ENCODE assay signal across 15 cellular contexts in genomic region chr18:44321868-44322590, GRCh38.
DNase-seq lines count a peak whose midpoint lies in the region; ATAC-seq and TF ChIP-seq lines count a peak whose summit lies in the region.
"Had no signal": no experiment of that assay in that cellular context is flagged by ENCODE, and none has a peak within 500 bp of the region (broad histone marks: within the 10 kb centered on the region; RNA-seq: fewer than 3 reads in every experiment).

No MANE protein-coding gene starts in this region.

- no peaks in the 10 kb centered on the region for H3K9me3 Mint-ChIP-seq in activated T-cell treated with anti-CD3 and anti-CD28 coated beads, Interleukin-2, amount 50 U/mL, for 4 hours
- H3K9me3 Mint-ChIP-seq: H9 had no signal

- intact Hi-C loops in PC-3 (cut with micrococcal nuclease), result loop anchor here (10.0 kb wide), 1 partner anchor 127 kb away; no protein-coding TSS in a partner anchor

- H3F3A ChIP-seq in PC-3 (ENCODE audit: low read length, unreplicated experiment), result no peaks in the 10 kb centered on the region

- H3K4me2 ChIP-seq in PC-3 (ENCODE audit: low read length) (no peak overlapping the region), osteoblast (ENCODE audit: insufficient read depth, low read length) (no peak overlapping the region)
- H3K4me2 ChIP-seq: BLaER1 had no signal

- no peaks in the 10 kb centered on the region for H3K9me2 ChIP-seq in PC-3 (replicated peaks; ENCODE audit: low read length)

- no peaks in the 10 kb centered on the region for H3K9me3 ChIP-seq in PC-3 (ENCODE audit: low read length)
- no peaks in the 10 kb centered on the region for H3K9me3 ChIP-seq in osteoblast (ENCODE audit: low read depth, low read length)
- H3K9me3 ChIP-seq: BLaER1 had no signal

- DNase-seq in EH (ENCODE audit: low read depth) (peak; percentile 19), PC-3 (no peak), fibroblast of villous mesenchyme (ENCODE audit: low read depth) (peak; percentile 15), osteoblast (ENCODE audit: insufficient read length, low spot score, missing footprints) (peak; percentile 5)
- DNase-seq in activated T-cell treated with anti-CD3 and anti-CD28 coated beads, Interleukin-2, amount 50 U/mL, for 4 hours, result no peak
- DNase-seq in stimulated activated naive CD4-positive, alpha-beta T cell (lab: John Stamatoyannopoulos, UW), result no peak
- DNase-seq in activated effector memory CD4-positive, alpha-beta T cell treated with Interleukin-2 at 50 U/mL for 16 hours, result no peak
- DNase-seq: 8988T; CD4-positive, alpha-beta memory T cell; DMS153; DMS79; GF-D8; H9 had no signal

- no peak overlapping the region for H3K4me3 Mint-ChIP-seq in activated T-cell treated with anti-CD3 and anti-CD28 coated beads, Interleukin-2, amount 50 U/mL, for 4 hours
- H3K4me3 Mint-ChIP-seq: CD14-positive monocyte; CD4-positive, alpha-beta memory T cell; H9 had no signal

- no peak overlapping the region for H2AFZ ChIP-seq in PC-3 (ENCODE audit: low read length)
- H2AFZ ChIP-seq in osteoblast (ENCODE audit: low read length), result no peak overlapping the region

- no peaks in the 10 kb centered on the region for H3K27me3 Mint-ChIP-seq in activated T-cell treated with anti-CD3 and anti-CD28 coated beads, Interleukin-2, amount 50 U/mL, for 4 hours (ENCODE audit: low read depth)
- H3K27me3 Mint-ChIP-seq: CD4-positive, alpha-beta memory T cell had no signal

- H3K4me1 ChIP-seq in PC-3 (ENCODE audit: insufficient read depth, low read length) (no peaks in the 10 kb centered on the region), osteoblast (ENCODE audit: insufficient read depth, low read length) (no peaks in the 10 kb centered on the region)
- H3K4me1 ChIP-seq: BLaER1 had no signal

- no peaks in the 10 kb centered on the region for H3K4me1 Mint-ChIP-seq in activated T-cell treated with anti-CD3 and anti-CD28 coated beads, Interleukin-2, amount 50 U/mL, for 4 hours (ENCODE audit: low read depth)
- H3K4me1 Mint-ChIP-seq: CD14-positive monocyte; CD4-positive, alpha-beta memory T cell; H9 had no signal

- H3K9ac ChIP-seq in PC-3 (ENCODE audit: low read length), result no peak overlapping the region
- H3K9ac ChIP-seq: BLaER1 had no signal

- H3K36me3 Mint-ChIP-seq in activated T-cell treated with anti-CD3 and anti-CD28 coated beads, Interleukin-2, amount 50 U/mL, for 4 hours (ENCODE audit: insufficient read depth), result no peaks in the 10 kb centered on the region
- H3K36me3 Mint-ChIP-seq: CD14-positive monocyte; CD4-positive, alpha-beta memory T cell had no signal

- peak; percentile 29; the same call in 1 of the 2 replicates for ATAC-seq in PC-3
- no peak for ATAC-seq in activated T-cell treated with anti-CD3 and anti-CD28 coated beads, Interleukin-2, amount 50 U/mL, for 4 hours

- H3K27me3 ChIP-seq in PC-3 (ENCODE audit: low read length) (no peaks in the 10 kb centered on the region), osteoblast (ENCODE audit: insufficient read depth, low read length) (no peaks in the 10 kb centered on the region)
- H3K27me3 ChIP-seq: BLaER1 had no signal

- H3K4me3 ChIP-seq in PC-3 (ENCODE audit: low read length), result no peak overlapping the region
- no peak overlapping the region for H3K4me3 ChIP-seq in fibroblast of villous mesenchyme (ENCODE audit: low read depth, low read length)
- H3K4me3 ChIP-seq in osteoblast (ENCODE audit: insufficient read depth, low read length), result no peak overlapping the region
- H3K4me3 ChIP-seq: BLaER1 had no signal

- H3K27ac ChIP-seq in PC-3 (ENCODE audit: low read length) (no peak overlapping the region), osteoblast (ENCODE audit: low read depth, low read length) (no peak overlapping the region)
- H3K27ac ChIP-seq: BLaER1 had no signal

- CTCF ChIA-PET in PC-3 (lab: Charles Lee), result no interaction called here

- no TSS peak for BruUV-seq in PC-3 (replicated peaks; lab: Mats Ljungman, UMichigan)

- TF ChIP-seq CTCF in PC-3 (conservative IDR thresholded peaks at IDR 0.05; ENCODE audit: low read depth, low read length), result no peak
- no peak for TF ChIP-seq CTCF in fibroblast of villous mesenchyme (IDR thresholded peaks at IDR 0.05; ENCODE audit: insufficient read depth, low read depth, low read length)
- TF ChIP-seq CTCF in osteoblast (IDR thresholded peaks at IDR 0.05; ENCODE audit: extremely low read depth, low read depth, low read length), result no peak

- H3K36me3 ChIP-seq in PC-3 (ENCODE audit: low read depth, low read length) (no peaks in the 10 kb centered on the region), osteoblast (ENCODE audit: insufficient read depth, low read length) (no peaks in the 10 kb centered on the region)
- H3K36me3 ChIP-seq: BLaER1 had no signal

- POLR2A ChIA-PET in PC-3 (lab: Charles Lee; ENCODE audit: unreplicated experiment), result no interaction called here

- H3K79me2 ChIP-seq in PC-3 (ENCODE audit: low read length) (no peaks in the 10 kb centered on the region), osteoblast (ENCODE audit: insufficient read depth, low read length) (no peaks in the 10 kb centered on the region)

- H4K20me1 ChIP-seq in PC-3 (ENCODE audit: low read length) (no peaks in the 10 kb centered on the region), osteoblast (ENCODE audit: insufficient read depth, low read length) (no peaks in the 10 kb centered on the region)
- H4K20me1 ChIP-seq: BLaER1 had no signal

Comparison
In these comparisons a context has a peak if more than half of its experiments do, and no peak if none do; other contexts are left out.
1. DNase-seq: peak in EH (single experiment), fibroblast of villous mesenchyme (single experiment) and osteoblast (single experiment); none in PC-3 (single experiment), activated T-cell treated with anti-CD3 and anti-CD28 coated beads, Interleukin-2, amount 50 U/mL, for 4 hours (single experiment), stimulated activated naive CD4-positive, alpha-beta T cell (0 of 6) and activated effector memory CD4-positive, alpha-beta T cell treated with Interleukin-2 at 50 U/mL for 16 hours (single experiment).